ENCODE assay signal across 12 cellular contexts in genomic region chr12:107356266-107356936, GRCh38.
A peak's percentile ranks its signal among the peaks of the same experiment; 100 is the strongest.
DNase-seq lines count a peak whose midpoint lies in the region; TF ChIP-seq lines count a peak whose summit lies in the region.
"Had no signal": no experiment of that assay in that cellular context is flagged by ENCODE, and none has a peak within 500 bp of the region (broad histone marks: within the 10 kb centered on the region; RNA-seq: fewer than 3 reads in every experiment).

No MANE protein-coding gene starts in this region.

- no peaks in the 10 kb centered on the region for H3K36me3 ChIP-seq in ovary
- H3K36me3 ChIP-seq: colonic mucosa, heart right ventricle, uterus had no signal

- H3K27me3 ChIP-seq in ovary = no peaks in the 10 kb centered on the region
- H3K27me3 ChIP-seq: colonic mucosa, uterus had no signal

- intact Hi-C loops in ovary (cut with DNase I) = no loop called here

- no peak for TF ChIP-seq POLR2A in ovary (IDR thresholded peaks at IDR 0.05)

- no peaks in the 10 kb centered on the region for H3K9me3 ChIP-seq in ovary
- H3K9me3 ChIP-seq: colonic mucosa, uterus had no signal

- no peak overlapping the region for H3K4me3 ChIP-seq in ovary
- H3K4me3 ChIP-seq: colonic mucosa, heart right ventricle, uterus had no signal

- no peak overlapping the region for H3K27ac ChIP-seq in ovary
- H3K27ac ChIP-seq: colonic mucosa, heart right ventricle, uterus had no signal

- no peaks in the 10 kb centered on the region for H3K4me1 ChIP-seq in ovary (ENCODE audit: insufficient read depth)
- H3K4me1 ChIP-seq: colonic mucosa, uterus had no signal

- no peak for TF ChIP-seq CTCF in ovary (IDR thresholded peaks at IDR 0.05)

- 50 to 67% (median 50%) methylated on average over 7 of the region's 7 CpGs for WGBS in ovary, 3 donors

- peak; percentile 82 for DNase-seq in DMS79 treated with DMSO at 0.1 percent for 48 hours (lab: John Stamatoyannopoulos, UW)
- peak; percentile 39 for DNase-seq in HS-5 (ENCODE audit: low read depth)
- DNase-seq in amniotic stem cell (lab: John Stamatoyannopoulos, UW) = peak; percentile 20
- DNase-seq in kidney tubule cell (ENCODE audit: low spot score) = peak; percentile 87
- DNase-seq in NCI-H446 treated with DMSO at 0.1 percent for 48 hours (lab: John Stamatoyannopoulos, UW) = no peak
- no peak for DNase-seq in ovary
- DNase-seq in OCI-M2 (lab: John Stamatoyannopoulos, UW; ENCODE audit: unreplicated experiment) = no peak
- DNase-seq: colonic mucosa, heart right ventricle, NCI-H1694 treated with DMSO at 0.1 percent for 48 hours, right cardiac atrium, uterus had no signal

- no peak for TF ChIP-seq EP300 in ovary (IDR thresholded peaks at IDR 0.05)

Comparison
In these comparisons a context has a peak if more than half of its experiments do, and no peak if none do; other contexts are left out.
1. DNase-seq: peak in DMS79 treated with DMSO at 0.1 percent for 48 hours (single experiment), HS-5 (single experiment), amniotic stem cell (single experiment) and kidney tubule cell (single experiment); none in NCI-H446 treated with DMSO at 0.1 percent for 48 hours (single experiment), ovary (0 of 5) and OCI-M2 (single experiment).